ENCODE assay signal across 18 cellular contexts in genomic region chr4:184235526-184235925, GRCh38. TPM values are rescaled to one million over a fixed set of nuclear protein-coding genes. Genes with fewer than 3 reads are reported as not detected.
A peak's percentile ranks its signal among the peaks of the same experiment; 100 is the strongest.
DNase-seq lines count a peak whose midpoint lies in the region; ATAC-seq and TF ChIP-seq lines count a peak whose summit lies in the region.
"Had no signal": no experiment of that assay in that cellular context is flagged by ENCODE, and none has a peak within 500 bp of the region (broad histone marks: within the 10 kb centered on the region; RNA-seq: fewer than 3 reads in every experiment).

No MANE protein-coding gene starts in this region.

- peak overlapping the region; percentile 75 for H3K27ac Mint-ChIP-seq in activated CD4-positive, alpha-beta T cell treated with anti-CD3 and anti-CD28 coated beads, Interleukin-2, amount 10 ng/mL, durations not matched to agents 24 days and 14 days
- H3K27ac Mint-ChIP-seq in activated CD8-positive, alpha-beta T cell treated with anti-CD3 and anti-CD28 coated beads for 36 hours, result peak overlapping the region; percentile 3
- peak overlapping the region; percentile 94 for H3K27ac Mint-ChIP-seq in activated naive CD8-positive, alpha-beta T cell treated with anti-CD3 and anti-CD28 coated beads for 36 hours
- H3K27ac Mint-ChIP-seq: CD8-positive, alpha-beta T cell; GM23338 had no signal

- no peak overlapping the region for H3K27ac ChIP-seq in foreskin keratinocyte
- H3K27ac ChIP-seq: BLaER1 had no signal

- H3K4me1 ChIP-seq in foreskin keratinocyte, result no peaks in the 10 kb centered on the region

- DNase-seq in activated CD4-positive, alpha-beta T cell treated with anti-CD3 and anti-CD28 coated beads, Interleukin-2, amount 10 ng/mL, durations not matched to agents 24 days and 14 days, result peak; percentile 55
- DNase-seq in activated CD4-positive, alpha-beta T cell treated with anti-CD3 and anti-CD28 coated beads for 1 hour, result no peak
- DNase-seq in activated CD8-positive, alpha-beta T cell treated with anti-CD3 and anti-CD28 coated beads for 36 hours, result no peak
- DNase-seq in activated naive CD8-positive, alpha-beta T cell treated with anti-CD3 and anti-CD28 coated beads for 36 hours, result no peak
- DNase-seq in foreskin keratinocyte, result no peak
- DNase-seq in head of caudate nucleus, result no peak
- DNase-seq: 8988T; Calu3; CD8-positive, alpha-beta T cell; DMS79 treated with DMSO at 0.1 percent for 48 hours; GF-D8; HCEC 1CT; IMR-90 had no signal

- intact Hi-C loops in activated CD4-positive, alpha-beta T cell treated with anti-CD3 and anti-CD28 coated beads, Interleukin-2, amount 10 ng/mL, durations not matched to agents 24 days and 14 days (cut with micrococcal nuclease), result loop anchor here (5.0 to 10.0 kb wide), 4 partner anchors 68 to 1159 kb away; partner anchors contain the start of genes ANKRD37, CDKN2AIP and LRP2BP
- intact Hi-C loops in activated CD8-positive, alpha-beta T cell treated with anti-CD3 and anti-CD28 coated beads for 36 hours (cut with micrococcal nuclease), result no loop called here
- intact Hi-C loops in head of caudate nucleus (cut with DNase I), result no loop called here

- no peak overlapping the region for H3K4me3 Mint-ChIP-seq in activated CD4-positive, alpha-beta T cell treated with anti-CD3 and anti-CD28 coated beads, Interleukin-2, amount 10 ng/mL, durations not matched to agents 24 days and 14 days
- H3K4me3 Mint-ChIP-seq in activated CD8-positive, alpha-beta T cell treated with anti-CD3 and anti-CD28 coated beads for 36 hours, result no peak overlapping the region
- no peak overlapping the region for H3K4me3 Mint-ChIP-seq in activated naive CD8-positive, alpha-beta T cell treated with anti-CD3 and anti-CD28 coated beads for 36 hours
- H3K4me3 Mint-ChIP-seq: CD8-positive, alpha-beta T cell; GM23338 had no signal

- peaks cover 59% of the 10 kb centered on the region for H3K4me1 Mint-ChIP-seq in activated CD4-positive, alpha-beta T cell treated with anti-CD3 and anti-CD28 coated beads, Interleukin-2, amount 10 ng/mL, durations not matched to agents 24 days and 14 days
- H3K4me1 Mint-ChIP-seq in activated CD8-positive, alpha-beta T cell treated with anti-CD3 and anti-CD28 coated beads for 36 hours (ENCODE audit: low read depth), result peaks cover 50% of the 10 kb centered on the region
- peaks cover 46% of the 10 kb centered on the region for H3K4me1 Mint-ChIP-seq in activated naive CD8-positive, alpha-beta T cell treated with anti-CD3 and anti-CD28 coated beads for 36 hours

- TF ChIP-seq CTCF in activated CD8-positive, alpha-beta T cell treated with anti-CD3 and anti-CD28 coated beads for 36 hours (IDR thresholded peaks at IDR 0.05), result no peak
- TF ChIP-seq CTCF in foreskin keratinocyte (conservative IDR thresholded peaks at IDR 0.05), result no peak

- no peak for ATAC-seq in activated CD8-positive, alpha-beta T cell treated with anti-CD3 and anti-CD28 coated beads for 36 hours
- peak; percentile 54 for ATAC-seq in foreskin keratinocyte
- no peak for ATAC-seq in HG03025 (IDR thresholded peaks at IDR 0.05; ENCODE audit: low FRiP score, unreplicated experiment)
- no peak for ATAC-seq in GM18511 (IDR thresholded peaks at IDR 0.05; ENCODE audit: unreplicated experiment)
- ATAC-seq: CD8-positive, alpha-beta T cell; GM23338 had no signal

- no peaks in the 10 kb centered on the region for H3K27me3 Mint-ChIP-seq in activated CD4-positive, alpha-beta T cell treated with anti-CD3 and anti-CD28 coated beads, Interleukin-2, amount 10 ng/mL, durations not matched to agents 24 days and 14 days
- H3K27me3 Mint-ChIP-seq in activated CD8-positive, alpha-beta T cell treated with anti-CD3 and anti-CD28 coated beads for 36 hours, result no peaks in the 10 kb centered on the region
- no peaks in the 10 kb centered on the region for H3K27me3 Mint-ChIP-seq in activated naive CD8-positive, alpha-beta T cell treated with anti-CD3 and anti-CD28 coated beads for 36 hours

- peaks cover 8% of the 10 kb centered on the region for H3K9me3 Mint-ChIP-seq in activated CD4-positive, alpha-beta T cell treated with anti-CD3 and anti-CD28 coated beads, Interleukin-2, amount 10 ng/mL, durations not matched to agents 24 days and 14 days
- H3K9me3 Mint-ChIP-seq in activated CD8-positive, alpha-beta T cell treated with anti-CD3 and anti-CD28 coated beads for 36 hours, result no peaks in the 10 kb centered on the region
- H3K9me3 Mint-ChIP-seq in activated naive CD8-positive, alpha-beta T cell treated with anti-CD3 and anti-CD28 coated beads for 36 hours, result peaks cover 6% of the 10 kb centered on the region
- H3K9me3 Mint-ChIP-seq: CD8-positive, alpha-beta T cell; GM23338 had no signal

- CTCF ChIA-PET in activated CD8-positive, alpha-beta T cell treated with anti-CD3 and anti-CD28 coated beads for 36 hours (lab: Charles Lee), result interaction anchor here (1.1 to 6.7 kb wide), 2 partner anchors 17 to 861 kb away, joined by 3 to 49 read pairs; no protein-coding TSS in a partner anchor

- no peaks in the 10 kb centered on the region for H3K36me3 Mint-ChIP-seq in activated CD4-positive, alpha-beta T cell treated with anti-CD3 and anti-CD28 coated beads, Interleukin-2, amount 10 ng/mL, durations not matched to agents 24 days and 14 days (ENCODE audit: low read depth)
- H3K36me3 Mint-ChIP-seq in activated CD8-positive, alpha-beta T cell treated with anti-CD3 and anti-CD28 coated beads for 36 hours (ENCODE audit: low read depth), result peaks cover 6% of the 10 kb centered on the region
- peaks cover 6% of the 10 kb centered on the region for H3K36me3 Mint-ChIP-seq in activated naive CD8-positive, alpha-beta T cell treated with anti-CD3 and anti-CD28 coated beads for 36 hours
- H3K36me3 Mint-ChIP-seq: CD8-positive, alpha-beta T cell had no signal

- peaks cover 5% of the 10 kb centered on the region for H3K27me3 ChIP-seq in foreskin keratinocyte
- H3K27me3 ChIP-seq: BLaER1 had no signal

- POLR2A ChIA-PET in activated CD8-positive, alpha-beta T cell treated with anti-CD3 and anti-CD28 coated beads for 36 hours (lab: Charles Lee), result no interaction called here

RNA-seq across cellular contexts. Expression of gene ENPP6, which starts 17.9 kb away (rescaled TPM):
- 0.61 and 1.2 TPM in 2 replicates for total RNA-seq in activated CD4-positive, alpha-beta T cell treated with anti-CD3 and anti-CD28 coated beads, Interleukin-2, amount 10 ng/mL, durations not matched to agents 24 days and 14 days
- under 1 TPM; 0.27 to 0.40 TPM for total RNA-seq in activated CD8-positive, alpha-beta T cell treated with anti-CD3 and anti-CD28 coated beads for 36 hours
- under 1 TPM; 0.26 to 0.45 TPM for total RNA-seq in activated naive CD8-positive, alpha-beta T cell treated with anti-CD3 and anti-CD28 coated beads for 36 hours
- total RNA-seq in foreskin keratinocyte, result not detected in 2 replicates
- polyA plus RNA-seq in foreskin keratinocyte, result 0.04 TPM in 1 of 2 replicates, not detected in the other
- total RNA-seq: A673; Calu3; CD8-positive, alpha-beta T cell; GM23338; IMR-90 had no signal
- polyA plus RNA-seq: IMR-90 had no signal

Comparison
In these comparisons a context has a peak if more than half of its experiments do, and no peak if none do; other contexts are left out.
1. H3K27ac Mint-ChIP-seq: peak in every context shown above with its lines; median percentile 94 in activated naive CD8-positive, alpha-beta T cell treated with anti-CD3 and anti-CD28 coated beads for 36 hours; 75 in activated CD4-positive, alpha-beta T cell treated with anti-CD3 and anti-CD28 coated beads, Interleukin-2, amount 10 ng/mL, durations not matched to agents 24 days and 14 days; 3 in activated CD8-positive, alpha-beta T cell treated with anti-CD3 and anti-CD28 coated beads for 36 hours.